Comparison of ENCODE assay signal across 8 cellular contexts in the genomic region with DNA sequence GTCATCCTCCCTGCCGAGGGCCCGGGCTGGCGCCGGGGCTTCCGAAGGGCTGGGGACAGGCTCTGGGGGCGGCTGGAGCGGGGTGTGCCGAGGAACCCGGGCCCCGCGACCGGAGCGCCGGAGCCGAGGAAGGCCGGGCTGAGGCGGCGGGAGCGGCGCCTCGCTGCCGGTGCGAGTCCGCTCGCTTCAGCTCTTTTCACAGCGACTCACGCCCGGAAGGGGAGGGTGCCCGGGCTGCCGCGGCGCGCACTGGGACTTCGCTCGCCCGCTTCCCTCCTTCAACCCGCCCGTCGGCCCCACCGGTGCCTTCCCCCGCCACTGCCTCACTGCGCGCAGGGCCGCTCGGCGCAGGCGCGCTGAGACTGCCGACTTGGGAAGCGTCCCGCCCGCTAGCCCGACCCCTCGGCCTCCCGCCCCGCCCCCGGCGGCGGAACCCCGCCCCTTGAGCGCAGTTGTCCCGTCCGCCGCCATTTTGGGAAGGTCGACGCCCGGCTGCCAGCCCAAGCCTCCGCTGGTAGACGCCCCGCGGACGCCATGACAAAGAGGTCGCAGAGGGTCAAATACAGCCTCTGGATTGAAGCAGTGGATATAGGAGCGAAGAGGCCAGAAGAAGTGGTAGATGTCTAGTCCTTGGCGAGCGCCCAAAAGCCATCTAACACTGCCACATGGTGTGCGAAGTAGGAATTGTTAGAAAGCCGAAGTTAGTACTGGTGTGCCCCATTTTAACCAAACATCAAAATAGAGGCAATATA. TPM values are rescaled to one million over a fixed set of nuclear protein-coding genes. Genes with fewer than 3 reads are reported as not detected.
A peak's percentile ranks its signal among the peaks of the same experiment; 100 is the strongest.
DNase-seq lines count a peak whose midpoint lies in the region; ATAC-seq and TF ChIP-seq lines count a peak whose summit lies in the region.

A gene with protein sequence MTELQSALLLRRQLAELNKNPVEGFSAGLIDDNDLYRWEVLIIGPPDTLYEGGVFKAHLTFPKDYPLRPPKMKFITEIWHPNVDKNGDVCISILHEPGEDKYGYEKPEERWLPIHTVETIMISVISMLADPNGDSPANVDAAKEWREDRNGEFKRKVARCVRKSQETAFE (minus strand): TSS at position 364 of the 752 bp plus-strand sequence. CDS start 359 bp downstream, at position 5.

- H3K27ac ChIP-seq in C4-2B = peak within 1 kb of the TSS; percentile 97
- peak within 1 kb of the TSS; percentile 93 to 96 for H3K27ac ChIP-seq in left lung

- no peaks in the 10 kb centered on the region for H3K36me3 ChIP-seq in left lung

- peak within 1 kb of the TSS; percentile 95 to 99 for H3K4me3 ChIP-seq in left lung

- DNase-seq in NCI-H748 (lab: John Stamatoyannopoulos, UW; ENCODE audit: unreplicated experiment) (peak; percentile 99), dedifferentiated amniotic fluid mesenchymal stem cell (ENCODE audit: extremely low spot score) (peak; percentile 92), left lung (peak; percentile 98 to 100)
- peak; percentile 99 for DNase-seq in activated CD4-positive, alpha-beta T cell treated with anti-CD3 and anti-CD28 coated beads, Interleukin-2, amount 50 U/mL, for 1 hour
- DNase-seq in stimulated activated CD4-positive, alpha-beta T cell treated with anti-CD3 and anti-CD28 coated beads, Interleukin-4, amount 100 ng/mL, for 1 hour = peak; percentile 99

- peaks cover 7 to 28% of the 10 kb centered on the region in 2 donors for H3K4me1 ChIP-seq in left lung

- intact Hi-C loops in left lung (cut with DNase I) = no loop called here

- ATAC-seq in GM19328 (IDR thresholded peaks at IDR 0.05; ENCODE audit: unreplicated experiment) (peak; percentile 68), HG03521 (IDR thresholded peaks at IDR 0.05; ENCODE audit: unreplicated experiment) (peak; percentile 73), left lung (peak; percentile 95)

- H3K9me3 ChIP-seq in left lung = no peaks in the 10 kb centered on the region

- H3K27me3 ChIP-seq in left lung = no peaks in the 10 kb centered on the region

- TF ChIP-seq CTCF in C4-2B (conservative IDR thresholded peaks at IDR 0.05) (no peak), left lung (IDR thresholded peaks at IDR 0.05) (peak in 1 of 2 donors; percentile 17)

RNA-seq across cellular contexts. Expression of the gene that starts here (rescaled TPM):
- total RNA-seq in left lung = 10 to 100 TPM; 47.8 to 56.9 TPM

Comparison
In these comparisons a context has a peak if more than half of its experiments do, and no peak if none do; other contexts are left out.
1. Peak in every context shown above with its lines: DNase-seq, ATAC-seq, H3K4me3 ChIP-seq and H3K27ac ChIP-seq.